Comparison of ENCODE assay signal across 18 cellular contexts in the genomic region with DNA sequence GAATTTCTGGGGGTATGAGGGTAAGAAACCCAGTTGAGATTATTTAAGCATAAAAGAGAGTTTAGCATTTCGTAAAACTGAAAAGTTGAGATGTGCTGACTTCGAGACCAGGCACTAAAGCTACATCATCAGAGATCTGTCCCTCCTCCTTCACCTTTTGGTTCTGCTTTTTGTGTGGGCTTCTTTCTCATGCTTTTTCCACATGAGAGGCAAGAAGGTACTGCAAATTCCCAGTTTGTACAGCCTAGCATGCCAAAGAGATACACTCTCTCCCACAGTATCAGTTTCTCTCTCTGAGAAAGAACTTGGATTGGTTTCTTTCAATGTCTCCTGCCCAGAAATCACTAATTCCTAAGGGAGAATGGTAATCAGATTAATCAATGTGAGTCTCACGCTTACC.
DNase-seq lines count a peak whose midpoint lies in the region; ATAC-seq, FAIRE-seq and TF ChIP-seq lines count a peak whose summit lies in the region.
"Had no signal": no experiment of that assay in that cellular context is flagged by ENCODE, and none has a peak within 500 bp of the region (broad histone marks: within the 10 kb centered on the region; RNA-seq: fewer than 3 reads in every experiment).

No MANE protein-coding gene starts in this region.

- no peak overlapping the region for H3K27ac Mint-ChIP-seq in naive thymus-derived CD4-positive, alpha-beta T cell
- H3K27ac Mint-ChIP-seq in type B pancreatic cell: no peak overlapping the region
- H3K27ac Mint-ChIP-seq: CD4-positive, alpha-beta memory T cell had no signal

- ATAC-seq in GM19023 (IDR thresholded peaks at IDR 0.05; ENCODE audit: unreplicated experiment): peak; percentile 69
- peak; percentile 61 for ATAC-seq in HG02852 (IDR thresholded peaks at IDR 0.05; ENCODE audit: unreplicated experiment)
- no peak for ATAC-seq in naive thymus-derived CD4-positive, alpha-beta T cell

- H3K4me3 ChIP-seq in naive thymus-derived CD4-positive, alpha-beta T cell (ENCODE audit: low read length): no peak overlapping the region
- H3K4me3 ChIP-seq: GM23248 had no signal

- DNase-seq in GM12892 (ENCODE audit: insufficient read length) (no peak), NK-92 (lab: John Stamatoyannopoulos, UW; ENCODE audit: unreplicated experiment) (no peak), type B pancreatic cell (ENCODE audit: extremely low spot score, unreplicated experiment) (no peak), NCI-H526 treated with DMSO at 0.1 percent for 48 hours (lab: John Stamatoyannopoulos, UW) (no peak)
- DNase-seq in naive thymus-derived CD4-positive, alpha-beta T cell: no peak
- DNase-seq: C1 segment of cervical spinal cord; CD4-positive, alpha-beta memory T cell; COR-L47; DMS153; DND-41; GM23248; H7; HCEC 1CT had no signal

- TF ChIP-seq CTCF in type B pancreatic cell (conservative IDR thresholded peaks at IDR 0.05): no peak

- H3K27me3 ChIP-seq in naive thymus-derived CD4-positive, alpha-beta T cell (ENCODE audit: control insufficient read depth in 2 of 2, insufficient read depth in 2 of 2, low read length in 2 of 2): no peaks in the 10 kb centered on the region

- H3K36me3 ChIP-seq in naive thymus-derived CD4-positive, alpha-beta T cell (ENCODE audit: control insufficient read depth in 2 of 3, insufficient read depth in 3 of 3, low read length in 3 of 3): no peaks in the 10 kb centered on the region

- intact Hi-C loops in naive thymus-derived CD4-positive, alpha-beta T cell (cut with micrococcal nuclease): no loop called here

- CTCF ChIA-PET in naive thymus-derived CD4-positive, alpha-beta T cell (lab: Charles Lee): no interaction called here

- H3K27ac ChIP-seq in naive thymus-derived CD4-positive, alpha-beta T cell (ENCODE audit: low read depth, low read length): no peak overlapping the region
- H3K27ac ChIP-seq: GM23248 had no signal

- no peak for TF ChIP-seq POLR2A in GM12892 (IDR thresholded peaks at IDR 0.05; ENCODE audit: low read depth, low read length)

- POLR2A ChIA-PET in naive thymus-derived CD4-positive, alpha-beta T cell (lab: Charles Lee): no interaction called here

- no peaks in the 10 kb centered on the region for H3K4me1 ChIP-seq in naive thymus-derived CD4-positive, alpha-beta T cell (ENCODE audit: control insufficient read depth in 2 of 2, insufficient read depth in 2 of 2, low read length in 2 of 2)

- H3K4me3 Mint-ChIP-seq in naive thymus-derived CD4-positive, alpha-beta T cell: no peak overlapping the region
- no peak overlapping the region for H3K4me3 Mint-ChIP-seq in type B pancreatic cell
- H3K4me3 Mint-ChIP-seq: CD4-positive, alpha-beta memory T cell had no signal

- H3K36me3 Mint-ChIP-seq in naive thymus-derived CD4-positive, alpha-beta T cell: no peaks in the 10 kb centered on the region
- H3K36me3 Mint-ChIP-seq in type B pancreatic cell: no peaks in the 10 kb centered on the region
- H3K36me3 Mint-ChIP-seq: CD4-positive, alpha-beta memory T cell had no signal

- peaks cover 2 to 17% (median 4%) of the 10 kb centered on the region in 11 donors for H3K9me3 Mint-ChIP-seq in naive thymus-derived CD4-positive, alpha-beta T cell
- H3K9me3 Mint-ChIP-seq in type B pancreatic cell: no peaks in the 10 kb centered on the region

- peak; percentile 58 for FAIRE-seq in GM12892 (lab: Jason Lieb, UNC)
- FAIRE-seq: G401.6, GM12891, H1 had no signal

- no peaks in the 10 kb centered on the region for H3K27me3 Mint-ChIP-seq in naive thymus-derived CD4-positive, alpha-beta T cell
- H3K27me3 Mint-ChIP-seq in type B pancreatic cell: peaks cover 12% of the 10 kb centered on the region
- H3K27me3 Mint-ChIP-seq: CD4-positive, alpha-beta memory T cell had no signal

- no peaks in the 10 kb centered on the region for H3K4me1 Mint-ChIP-seq in naive thymus-derived CD4-positive, alpha-beta T cell
- H3K4me1 Mint-ChIP-seq in type B pancreatic cell (ENCODE audit: unreplicated experiment): peaks cover 5% of the 10 kb centered on the region
- H3K4me1 Mint-ChIP-seq: CD4-positive, alpha-beta memory T cell had no signal

- H3K9me3 ChIP-seq in naive thymus-derived CD4-positive, alpha-beta T cell (ENCODE audit: control insufficient read depth in 2 of 3, low read length in 3 of 3): no peaks in the 10 kb centered on the region
